Comparison of ENCODE assay signal across 28 cellular contexts in genomic region chr22:46990937-46991520, GRCh38.
DNase-seq lines count a peak whose midpoint lies in the region; ATAC-seq, FAIRE-seq and TF ChIP-seq lines count a peak whose summit lies in the region.
"Had no signal": no experiment of that assay in that cellular context is flagged by ENCODE, and none has a peak within 500 bp of the region (broad histone marks: within the 10 kb centered on the region; RNA-seq: fewer than 3 reads in every experiment).

No MANE protein-coding gene starts in this region.

- peak; percentile 45 for FAIRE-seq in H1 (lab: Jason Lieb, UNC)
- no peak for FAIRE-seq in GM19239 (lab: Jason Lieb, UNC)
- FAIRE-seq: GM12878, HTR-8/SVneo had no signal

- TF ChIP-seq POLR2A in H1 (IDR thresholded peaks at IDR 0.05; ENCODE audit: control extremely low read depth in 1 of 2, low read depth in 2 of 2, low read length in 2 of 2): no peak

- H2BK12ac ChIP-seq in H1 (ENCODE audit: low read depth, low read length) (0 out of 2 replicates have a peak overlapping the region, but pooled peaks have one; percentile 63), neuronal stem cell (ENCODE audit: low read length) (peak overlapping the region; percentile 80)

- H3K56ac ChIP-seq in H1 (replicated peaks; ENCODE audit: insufficient read length, low read depth, low read length): no peak overlapping the region

- H3K27ac ChIP-seq in H1 (ENCODE audit: low read depth, low read length): no peak overlapping the region
- H3K27ac ChIP-seq in neuronal stem cell (replicated peaks; ENCODE audit: low read length): no peak overlapping the region
- H3K27ac ChIP-seq: 22Rv1, C4-2B, SJCRH30 had no signal

- WGBS in H1 (ENCODE audit: extremely low coverage in 1 of 2, insufficient coverage in 1 of 2, insufficient read length in 1 of 2, insufficient replicate concordance in 2 of 2, low coverage in 1 of 2, low lambda C conversion rate in 2 of 2, missing lambda C conversion rate in 1 of 2), 2 experiments: 83% methylated on average over 12 of the region's 12 CpGs; no CpG with 5 or more reads in 1 of the 2 experiments
- no CpG with 5 or more reads among the region's 12 CpGs for WGBS in neuronal stem cell (ENCODE audit: extremely low coverage in 2 of 2, insufficient read length in 2 of 2, insufficient replicate concordance in 1 of 2), 2 donors

- 0 out of 7 replicates have a peak overlapping the region, but pooled peaks of 1 of the 4 experiments have one; percentile 31 for H3K9ac ChIP-seq in H1 (replicated peaks in 1 of 4; ENCODE audit: extremely low read depth in 1 of 4, low read depth in 3 of 4, low read length in 3 of 4)
- no peak overlapping the region for H3K9ac ChIP-seq in neuronal stem cell (ENCODE audit: low read depth, low read length, poor library complexity)

- no peak overlapping the region for H2AK5ac ChIP-seq in H1 (ENCODE audit: low read depth, low read length)
- no peak overlapping the region for H2AK5ac ChIP-seq in neuronal stem cell (ENCODE audit: low read depth, low read length)

- H4K8ac ChIP-seq in H1 (ENCODE audit: extremely low read depth, insufficient read depth, low read length): no peak overlapping the region
- no peak overlapping the region for H4K8ac ChIP-seq in neuronal stem cell (ENCODE audit: low read depth, low read length)

- POLR2A ChIA-PET in H1 (lab: Charles Lee; ENCODE audit: partially characterized antibody): no interaction called here

- H3K9me3 ChIP-seq in H1 (ENCODE audit: insufficient read depth in 2 of 2, low read depth in 1 of 2, low read length in 1 of 2) (no peaks in the 10 kb centered on the region), neuronal stem cell (replicated peaks in 1 of 2; ENCODE audit: control insufficient read depth in 2 of 2, insufficient read depth in 1 of 2, low read depth in 1 of 2, low read length in 2 of 2) (peaks cover 0 to 6% of the 10 kb centered on the region in 2 donors)
- H3K9me3 ChIP-seq: HAP-1, SJCRH30 had no signal

- H2BK120ac ChIP-seq in H1 (replicated peaks; ENCODE audit: low read depth, low read length) (no peak overlapping the region), neuronal stem cell (ENCODE audit: low read depth, low read length) (no peak overlapping the region)

- H3K36me3 Mint-ChIP-seq in activated CD8-positive, alpha-beta memory T cell treated with anti-CD3 and anti-CD28 coated beads, Interleukin-2, amount 10 ng/mL, durations not matched to agents 7 days and 5 days: no peaks in the 10 kb centered on the region

- H3K4me1 Mint-ChIP-seq in activated CD8-positive, alpha-beta memory T cell treated with anti-CD3 and anti-CD28 coated beads, Interleukin-2, amount 10 ng/mL, durations not matched to agents 7 days and 5 days: no peaks in the 10 kb centered on the region

- no peak overlapping the region for H3K14ac ChIP-seq in H1 (ENCODE audit: insufficient read length)
- no peak overlapping the region for H3K14ac ChIP-seq in neuronal stem cell (ENCODE audit: low read length)

- TF ChIP-seq EP300 in H1 (IDR thresholded peaks at IDR 0.05; ENCODE audit: borderline replicate concordance in 1 of 2, low read depth in 2 of 2, low read length in 2 of 2): no peak

- H3K27me3 ChIP-seq in H1 (replicated peaks in 1 of 4; ENCODE audit: control insufficient read depth in 3 of 4, extremely low read depth in 1 of 4, insufficient read depth in 3 of 4, low read length in 3 of 4) (no peaks in the 10 kb centered on the region), neuronal stem cell (ENCODE audit: control insufficient read depth in 3 of 3, insufficient read depth in 3 of 3, low read depth in 1 of 3, low read length in 3 of 3) (no peaks in the 10 kb centered on the region)
- H3K27me3 ChIP-seq: SJCRH30 had no signal

- H2BK15ac ChIP-seq in H1 (ENCODE audit: low read length) (no peak overlapping the region), neuronal stem cell (ENCODE audit: low read length) (no peak overlapping the region)

- no peaks in the 10 kb centered on the region for H4K20me1 ChIP-seq in H1 (replicated peaks in 1 of 2; ENCODE audit: control insufficient read depth in 1 of 2, insufficient read depth in 2 of 2, low read length in 2 of 2)

- H3K18ac ChIP-seq in H1 (ENCODE audit: extremely low read depth, low read length) (no peak overlapping the region), neuronal stem cell (ENCODE audit: low read length) (peak overlapping the region; percentile 54)

- H3K4me3 Mint-ChIP-seq in activated CD8-positive, alpha-beta memory T cell treated with anti-CD3 and anti-CD28 coated beads, Interleukin-2, amount 10 ng/mL, durations not matched to agents 7 days and 5 days: no peak overlapping the region
- H3K4me3 Mint-ChIP-seq: B cell; CD8-positive, alpha-beta memory T cell; HFFc6 had no signal

- H4K5ac ChIP-seq in H1 (ENCODE audit: insufficient read length, low read depth, low read length): no peak overlapping the region

- peak; percentile 42 to 54 for TF ChIP-seq RAD21 in H1 (IDR thresholded peaks at IDR 0.05 in 1 of 2, conservative IDR thresholded peaks at IDR 0.05 in 1 of 2; ENCODE audit: low read depth in 2 of 2, low read length in 2 of 2)

- no peaks in the 10 kb centered on the region for H3K79me2 ChIP-seq in H1 (ENCODE audit: control insufficient read depth in 1 of 2, insufficient read depth in 2 of 2, low read length in 2 of 2)

- H3K23ac ChIP-seq in H1 (ENCODE audit: insufficient read length) (no peak overlapping the region), neuronal stem cell (ENCODE audit: low read depth, low read length, poor library complexity) (no peak overlapping the region)

- TF ChIP-seq CTCF in H1 (IDR thresholded peaks at IDR 0.05; ENCODE audit: control extremely low read depth in 1 of 3, insufficient read depth in 1 of 3, low read depth in 1 of 3, low read length in 3 of 3): peak in 1 of 3 experiments; percentile 15; a peak in 1 of 4 replicates

- H2AFZ ChIP-seq in H1 (ENCODE audit: low read length) (no peak overlapping the region), neuronal stem cell (ENCODE audit: low read length) (no peak overlapping the region)

- peak overlapping the region; percentile 2 for H3K27ac Mint-ChIP-seq in activated CD8-positive, alpha-beta memory T cell treated with anti-CD3 and anti-CD28 coated beads, Interleukin-2, amount 10 ng/mL, durations not matched to agents 7 days and 5 days
- H3K27ac Mint-ChIP-seq: B cell, HFFc6 had no signal

- H4K91ac ChIP-seq in H1 (replicated peaks; ENCODE audit: insufficient read length, low read length) (no peak overlapping the region), neuronal stem cell (ENCODE audit: low read depth, low read length, poor library complexity) (no peak overlapping the region)

- H3K9me3 Mint-ChIP-seq in activated CD8-positive, alpha-beta memory T cell treated with anti-CD3 and anti-CD28 coated beads, Interleukin-2, amount 10 ng/mL, durations not matched to agents 7 days and 5 days (ENCODE audit: low read depth): no peaks in the 10 kb centered on the region
- H3K9me3 Mint-ChIP-seq: CD8-positive, alpha-beta memory T cell; HFFc6 had no signal

- H3K79me1 ChIP-seq in H1 (ENCODE audit: low read depth, low read length): no peaks in the 10 kb centered on the region; the same call in 1 of the 2 replicates
- H3K79me1 ChIP-seq in neuronal stem cell (ENCODE audit: low read depth, low read length): no peaks in the 10 kb centered on the region

- H3K27me3 Mint-ChIP-seq in activated CD8-positive, alpha-beta memory T cell treated with anti-CD3 and anti-CD28 coated beads, Interleukin-2, amount 10 ng/mL, durations not matched to agents 7 days and 5 days: no peaks in the 10 kb centered on the region
- H3K27me3 Mint-ChIP-seq: B cell; CD8-positive, alpha-beta memory T cell had no signal

- peaks cover 0 to 2% (median 0%) of the 10 kb centered on the region in 4 experiments; a peak in 2 of 7 replicates for H3K4me1 ChIP-seq in H1 (replicated peaks in 1 of 4; ENCODE audit: control insufficient read depth in 3 of 4, insufficient read depth in 4 of 4, low read length in 3 of 4)
- H3K4me1 ChIP-seq in neuronal stem cell (ENCODE audit: control insufficient read depth in 2 of 2, insufficient read depth in 1 of 2, low read depth in 1 of 2, low read length in 2 of 2): no peaks in the 10 kb centered on the region
- H3K4me1 ChIP-seq: HAP-1, SJCRH30 had no signal

- no peak overlapping the region for H2BK5ac ChIP-seq in H1 (ENCODE audit: low read depth, low read length)
- no peak overlapping the region for H2BK5ac ChIP-seq in neuronal stem cell (ENCODE audit: low read length)

- CTCF ChIA-PET in activated CD8-positive, alpha-beta memory T cell treated with anti-CD3 and anti-CD28 coated beads, Interleukin-2, amount 10 ng/mL, durations not matched to agents 7 days and 5 days (lab: Charles Lee): no interaction called here
- CTCF ChIA-PET in H1 (lab: Charles Lee; ENCODE audit: partially characterized antibody): interaction anchor here (1.3 to 2.3 kb wide), 3 partner anchors 22 to 164 kb away, joined by 3 to 9 read pairs (median 4); no protein-coding TSS in a partner anchor

- H3K4me2 ChIP-seq in H1 (ENCODE audit: insufficient read depth in 1 of 2, low read depth in 2 of 2, low read length in 2 of 2) (no peak overlapping the region), neuronal stem cell (ENCODE audit: insufficient read depth, low read length, poor library complexity, severe bottlenecking) (no peak overlapping the region)

- H3K36me3 ChIP-seq in H1 (ENCODE audit: control insufficient read depth in 2 of 4, insufficient read depth in 4 of 4, low read length in 3 of 4): no peaks in the 10 kb centered on the region
- peaks cover 0 to 4% of the 10 kb centered on the region in 2 donors for H3K36me3 ChIP-seq in neuronal stem cell (replicated peaks in 1 of 2; ENCODE audit: control insufficient read depth in 2 of 2, insufficient read depth in 2 of 2, low read length in 2 of 2)
- H3K36me3 ChIP-seq: HAP-1, SJCRH30 had no signal

- H3K4me3 ChIP-seq in H1 (ENCODE audit: extremely low read depth in 1 of 4, insufficient read depth in 2 of 4, low read depth in 3 of 4, low read length in 4 of 4): no peak overlapping the region
- no peak overlapping the region for H3K4me3 ChIP-seq in neuronal stem cell (ENCODE audit: low read length in 2 of 2)
- H3K4me3 ChIP-seq: GM12878, HAP-1, SJCRH30 had no signal

- no peak overlapping the region for H3K4ac ChIP-seq in H1 (replicated peaks; ENCODE audit: insufficient read length, low read depth, low read length)
- no peak overlapping the region for H3K4ac ChIP-seq in neuronal stem cell (ENCODE audit: low read length)

- DNase-seq in activated CD8-positive, alpha-beta memory T cell treated with anti-CD3 and anti-CD28 coated beads, Interleukin-2, amount 10 ng/mL, durations not matched to agents 7 days and 5 days: no peak
- no peak for DNase-seq in activated CD8-positive, alpha-beta memory T cell treated with anti-CD3 and anti-CD28 coated beads for 24 hours
- DNase-seq in H1 (ENCODE audit: low read depth in 1 of 2, low spot score in 2 of 2): no peak
- no peak for DNase-seq in neuronal stem cell (ENCODE audit: low spot score)
- no peak for DNase-seq in NOMO-1 (lab: John Stamatoyannopoulos, UW; ENCODE audit: unreplicated experiment in 2 of 2)
- DNase-seq in GM19239 (ENCODE audit: insufficient read length, low spot score): no peak
- no peak for DNase-seq in activated CD4-positive, alpha-beta T cell treated with anti-CD3 and anti-CD28 coated beads for 1 hour
- DNase-seq: CD8-positive, alpha-beta memory T cell; DMS 273 treated with DMSO at 0.1 percent for 48 hours; DMS79; EL; GDM1; HFFc6; KBM-7; MV-4-11; NCI-H1105; NCI-H1436 treated with DMSO at 0.1 percent for 48 hours; NCI-H187 treated with DMSO at 0.1 percent for 48 hours; NCI-H524 treated with DMSO at 0.1 percent for 48 hours; NCI-H774; PC-3; SJCRH30 had no signal

- no peak overlapping the region for H2BK20ac ChIP-seq in H1 (ENCODE audit: low read length)

- H3K23me2 ChIP-seq in H1 (ENCODE audit: low read depth, low read length): 0 out of 2 replicates have a peak, but pooled peaks cover 4% of the 10 kb centered on the region

- no peak for ATAC-seq in activated CD8-positive, alpha-beta memory T cell treated with anti-CD3 and anti-CD28 coated beads, Interleukin-2, amount 10 ng/mL, durations not matched to agents 7 days and 5 days
- ATAC-seq: GM12878, PC-3 had no signal
